In the genomic region with DNA sequence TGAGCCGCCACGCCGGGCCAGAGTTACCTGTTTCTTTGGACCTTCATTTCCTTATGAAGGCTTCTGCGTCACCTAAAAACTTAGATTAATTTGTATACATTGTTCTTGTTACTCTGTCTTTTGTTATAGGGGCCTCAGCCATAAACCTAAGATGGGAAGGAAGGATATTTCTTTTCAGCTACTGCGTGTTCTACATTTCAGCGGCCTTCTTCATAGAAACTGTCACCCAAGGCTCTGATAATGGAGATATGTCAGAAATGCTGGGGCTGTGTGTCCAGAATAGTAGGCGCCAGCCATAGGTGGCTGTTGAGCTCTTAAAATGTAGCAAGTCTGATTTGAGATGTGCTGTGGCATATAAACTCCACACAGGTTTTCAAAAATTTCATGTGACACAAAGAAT, we compare ENCODE assay signal across 17 cellular contexts.
"Had no signal": no experiment of that assay in that cellular context is flagged by ENCODE, and none has a peak within 500 bp of the region (broad histone marks: within the 10 kb centered on the region; RNA-seq: fewer than 3 reads in every experiment).

No MANE protein-coding gene starts in this region.

- DNase-seq: activated CD4-positive, alpha-beta memory T cell treated with anti-CD3 and anti-CD28 coated beads, Interleukin-2, amount 10 ng/mL, durations not matched to agents 7 days and 5 days; activated CD4-positive, alpha-beta T cell treated with anti-CD3 and anti-CD28 coated beads for 36 hours; activated gamma-delta T cell treated with Interleukin-2 at 50 U/mL for 16 hours; activated naive CD8-positive, alpha-beta T cell treated with anti-CD3 and anti-CD28 coated beads, Interleukin-2, amount 10 ng/mL, durations not matched to agents 7 days and 5 days; activated T-cell treated with anti-CD3 and anti-CD28 coated beads, Interleukin-2, amount 50 U/mL, for 72 hours; anterior cingulate cortex; immature natural killer cell; left cardiac atrium; mucosa of descending colon; natural killer cell; right lobe of liver; stimulated activated CD4-positive, alpha-beta T cell treated with anti-CD3 and anti-CD28 coated beads, Interleukin-2, amount 100 ng/mL, for 24 hours; stimulated activated naive CD8-positive, alpha-beta T cell treated with anti-CD3 and anti-CD28 coated beads, Interleukin-15, amount 100 ng/mL, for 72 hours; T1000 had no signal

- H3K4me3 ChIP-seq: lung, mucosa of descending colon, right lobe of liver, spleen, tibial nerve had no signal

- H3K27ac Mint-ChIP-seq: activated CD4-positive, alpha-beta memory T cell treated with anti-CD3 and anti-CD28 coated beads, Interleukin-2, amount 10 ng/mL, durations not matched to agents 7 days and 5 days; activated CD4-positive, alpha-beta T cell treated with anti-CD3 and anti-CD28 coated beads for 36 hours; activated naive CD8-positive, alpha-beta T cell treated with anti-CD3 and anti-CD28 coated beads, Interleukin-2, amount 10 ng/mL, durations not matched to agents 7 days and 5 days; activated T-cell treated with anti-CD3 and anti-CD28 coated beads, Interleukin-2, amount 50 U/mL, for 72 hours; natural killer cell; stimulated activated naive CD8-positive, alpha-beta T cell treated with anti-CD3 and anti-CD28 coated beads, Interleukin-15, amount 100 ng/mL, for 72 hours had no signal

- H3K4me3 Mint-ChIP-seq: activated CD4-positive, alpha-beta memory T cell treated with anti-CD3 and anti-CD28 coated beads, Interleukin-2, amount 10 ng/mL, durations not matched to agents 7 days and 5 days; activated CD4-positive, alpha-beta T cell treated with anti-CD3 and anti-CD28 coated beads for 36 hours; activated naive CD8-positive, alpha-beta T cell treated with anti-CD3 and anti-CD28 coated beads, Interleukin-2, amount 10 ng/mL, durations not matched to agents 7 days and 5 days; activated T-cell treated with anti-CD3 and anti-CD28 coated beads, Interleukin-2, amount 50 U/mL, for 72 hours; immature natural killer cell; natural killer cell; stimulated activated naive CD8-positive, alpha-beta T cell treated with anti-CD3 and anti-CD28 coated beads, Interleukin-15, amount 100 ng/mL, for 72 hours had no signal

- H3K27me3 Mint-ChIP-seq: activated CD4-positive, alpha-beta memory T cell treated with anti-CD3 and anti-CD28 coated beads, Interleukin-2, amount 10 ng/mL, durations not matched to agents 7 days and 5 days; activated CD4-positive, alpha-beta T cell treated with anti-CD3 and anti-CD28 coated beads for 36 hours; activated naive CD8-positive, alpha-beta T cell treated with anti-CD3 and anti-CD28 coated beads, Interleukin-2, amount 10 ng/mL, durations not matched to agents 7 days and 5 days; stimulated activated naive CD8-positive, alpha-beta T cell treated with anti-CD3 and anti-CD28 coated beads, Interleukin-15, amount 100 ng/mL, for 72 hours had no signal

- ATAC-seq: activated CD4-positive, alpha-beta T cell treated with anti-CD3 and anti-CD28 coated beads for 36 hours; activated T-cell treated with anti-CD3 and anti-CD28 coated beads, Interleukin-2, amount 50 U/mL, for 72 hours; left cardiac atrium; mucosa of descending colon; natural killer cell; right lobe of liver; stimulated activated naive CD8-positive, alpha-beta T cell treated with anti-CD3 and anti-CD28 coated beads, Interleukin-15, amount 100 ng/mL, for 72 hours had no signal

- H3K9me3 Mint-ChIP-seq: activated CD4-positive, alpha-beta memory T cell treated with anti-CD3 and anti-CD28 coated beads, Interleukin-2, amount 10 ng/mL, durations not matched to agents 7 days and 5 days; activated naive CD8-positive, alpha-beta T cell treated with anti-CD3 and anti-CD28 coated beads, Interleukin-2, amount 10 ng/mL, durations not matched to agents 7 days and 5 days; activated T-cell treated with anti-CD3 and anti-CD28 coated beads, Interleukin-2, amount 50 U/mL, for 72 hours; immature natural killer cell; natural killer cell; stimulated activated naive CD8-positive, alpha-beta T cell treated with anti-CD3 and anti-CD28 coated beads, Interleukin-15, amount 100 ng/mL, for 72 hours had no signal

- H3K9me3 ChIP-seq: mucosa of descending colon, right lobe of liver, spleen, tibial nerve had no signal

- H3K27me3 ChIP-seq: right lobe of liver, spleen, tibial nerve had no signal

- H3K36me3 Mint-ChIP-seq: natural killer cell had no signal

- H3K27ac ChIP-seq: right lobe of liver, spleen, tibial nerve had no signal

- H3K36me3 ChIP-seq: right lobe of liver, tibial nerve had no signal
